Comparison of ENCODE assay signal across 20 cellular contexts in genomic region chrX:18654873-18655836, GRCh38. TPM values are rescaled to one million over a fixed set of nuclear protein-coding genes. Genes with fewer than 3 reads are reported as not detected.
DNase-seq lines count a peak whose midpoint lies in the region; ATAC-seq and TF ChIP-seq lines count a peak whose summit lies in the region.
"Had no signal": no experiment of that assay in that cellular context is flagged by ENCODE, and none has a peak within 500 bp of the region (broad histone marks: within the 10 kb centered on the region; RNA-seq: fewer than 3 reads in every experiment).

No MANE protein-coding gene starts in this region.

- no peaks in the 10 kb centered on the region for H3K9me3 ChIP-seq in stomach

- ATAC-seq in HG03520 (IDR thresholded peaks at IDR 0.05; ENCODE audit: unreplicated experiment): no peak
- no peak for ATAC-seq in activated T-cell treated with anti-CD3 and anti-CD28 coated beads, Interleukin-2, amount 50 U/mL, for 4 hours

- H3K36me3 Mint-ChIP-seq in activated T-cell treated with anti-CD3 and anti-CD28 coated beads, Interleukin-2, amount 50 U/mL, for 4 hours (ENCODE audit: insufficient read depth): no peaks in the 10 kb centered on the region
- H3K36me3 Mint-ChIP-seq: activated naive CD8-positive, alpha-beta T cell treated with anti-CD3 and anti-CD28 coated beads for 36 hours; CD4-positive, CD25-positive, alpha-beta regulatory T cell; neural progenitor cell had no signal

- no peaks in the 10 kb centered on the region for H3K27me3 ChIP-seq in stomach
- H3K27me3 ChIP-seq: cardiac muscle cell, neural progenitor cell had no signal

- H3K9me3 Mint-ChIP-seq in activated T-cell treated with anti-CD3 and anti-CD28 coated beads, Interleukin-2, amount 50 U/mL, for 4 hours: no peaks in the 10 kb centered on the region
- H3K9me3 Mint-ChIP-seq: activated naive CD8-positive, alpha-beta T cell treated with anti-CD3 and anti-CD28 coated beads for 36 hours; CD4-positive, CD25-positive, alpha-beta regulatory T cell had no signal

- H3K27ac ChIP-seq in stomach: peak overlapping the region in 1 of 5 donors; percentile 32
- H3K27ac ChIP-seq: cardiac muscle cell, neural progenitor cell, SK-N-MC had no signal

- no peak for TF ChIP-seq POLR2A in stomach (IDR thresholded peaks at IDR 0.05)

- H3K27me3 Mint-ChIP-seq in activated T-cell treated with anti-CD3 and anti-CD28 coated beads, Interleukin-2, amount 50 U/mL, for 4 hours (ENCODE audit: low read depth): no peaks in the 10 kb centered on the region
- H3K27me3 Mint-ChIP-seq: activated naive CD8-positive, alpha-beta T cell treated with anti-CD3 and anti-CD28 coated beads for 36 hours; CD4-positive, CD25-positive, alpha-beta regulatory T cell had no signal

- DNase-seq in NCI-H2196 treated with DMSO at 0.1 percent for 48 hours (lab: John Stamatoyannopoulos, UW; ENCODE audit: unreplicated experiment) (peak; percentile 12), NCI-H2196 (lab: John Stamatoyannopoulos, UW; ENCODE audit: unreplicated experiment) (no peak), NCI-H526 (lab: John Stamatoyannopoulos, UW) (peak; percentile 59 to 76), cerebellum (ENCODE audit: low spot score) (peak; percentile 38), stomach (peak; percentile 28), NCI-H1436 (lab: John Stamatoyannopoulos, UW) (no peak)
- no peak for DNase-seq in activated T-cell treated with anti-CD3 and anti-CD28 coated beads, Interleukin-2, amount 50 U/mL, for 4 hours
- DNase-seq: activated CD4-positive, alpha-beta T cell treated with anti-CD3 and anti-CD28 coated beads, Interleukin-2, amount 50 U/mL, for 1 hour; activated naive CD8-positive, alpha-beta T cell treated with anti-CD3 and anti-CD28 coated beads for 36 hours; activated T-cell treated with anti-CD3 and anti-CD28 coated beads for 4 hours; CD4-positive, CD25-positive, alpha-beta regulatory T cell; hypothalamus; retina had no signal

- H3K36me3 ChIP-seq in stomach: no peaks in the 10 kb centered on the region
- H3K36me3 ChIP-seq: cardiac muscle cell, neural progenitor cell had no signal

- H3K4me1 Mint-ChIP-seq in activated T-cell treated with anti-CD3 and anti-CD28 coated beads, Interleukin-2, amount 50 U/mL, for 4 hours (ENCODE audit: low read depth): no peaks in the 10 kb centered on the region
- H3K4me1 Mint-ChIP-seq: activated naive CD8-positive, alpha-beta T cell treated with anti-CD3 and anti-CD28 coated beads for 36 hours had no signal

- intact Hi-C loops in stomach (cut with DNase I; ENCODE audit: low total_unique reads): no loop called here

- H3K4me3 Mint-ChIP-seq in activated T-cell treated with anti-CD3 and anti-CD28 coated beads, Interleukin-2, amount 50 U/mL, for 4 hours: no peak overlapping the region
- H3K4me3 Mint-ChIP-seq: activated naive CD8-positive, alpha-beta T cell treated with anti-CD3 and anti-CD28 coated beads for 36 hours; CD4-positive, CD25-positive, alpha-beta regulatory T cell; neural progenitor cell had no signal

- 17 to 27% (median 26%) methylated on average over 5 of the region's 5 CpGs for WGBS in stomach, 5 donors

- H3K4me3 ChIP-seq in stomach: no peak overlapping the region
- H3K4me3 ChIP-seq: cardiac muscle cell, neural progenitor cell, SK-N-MC had no signal

- no peaks in the 10 kb centered on the region for H3K4me1 ChIP-seq in stomach

- no peak for TF ChIP-seq CTCF in stomach (IDR thresholded peaks at IDR 0.05)

- no peak for TF ChIP-seq EP300 in stomach (IDR thresholded peaks at IDR 0.05)

RNA-seq across cellular contexts. Expression of gene RS1, which starts 16.8 kb away (rescaled TPM):
- total RNA-seq in cerebellum (not detected), stomach (not detected)
- polyA plus RNA-seq in stomach: not detected
- not detected for total RNA-seq in activated T-cell treated with anti-CD3 and anti-CD28 coated beads, Interleukin-2, amount 50 U/mL, for 4 hours
- total RNA-seq: activated naive CD8-positive, alpha-beta T cell treated with anti-CD3 and anti-CD28 coated beads for 36 hours; cardiac muscle cell; CD4-positive, CD25-positive, alpha-beta regulatory T cell; Daoy; OCI-LY7; urinary bladder had no signal
- polyA plus RNA-seq: cardiac muscle cell; CD4-positive, CD25-positive, alpha-beta regulatory T cell; urinary bladder had no signal

RNA-seq across cellular contexts. Expression of gene PPEF1, which starts 52.3 kb away (rescaled TPM):
- total RNA-seq in cerebellum: 2.1 TPM
- total RNA-seq in stomach: 1 to 10 TPM in 1 of 5 donors, not detected in 4; 1.3 TPM
- under 1 TPM; 0.08 to 0.31 (median 0.12) TPM for polyA plus RNA-seq in stomach
- under 1 TPM in 2 of 3 donors, not detected in 1; 0.30 to 0.46 TPM for total RNA-seq in activated T-cell treated with anti-CD3 and anti-CD28 coated beads, Interleukin-2, amount 50 U/mL, for 4 hours
- total RNA-seq: activated naive CD8-positive, alpha-beta T cell treated with anti-CD3 and anti-CD28 coated beads for 36 hours; OCI-LY7 had no signal
- polyA plus RNA-seq: cardiac muscle cell; CD4-positive, CD25-positive, alpha-beta regulatory T cell had no signal

Comparison
In these comparisons a context has a peak if more than half of its experiments do, and no peak if none do; other contexts are left out.
1. DNase-seq: peak in NCI-H2196 treated with DMSO at 0.1 percent for 48 hours (single experiment), NCI-H526 (2 of 2), cerebellum (single experiment) and stomach (single experiment); none in NCI-H2196 (single experiment), NCI-H1436 (single experiment) and activated T-cell treated with anti-CD3 and anti-CD28 coated beads, Interleukin-2, amount 50 U/mL, for 4 hours (single experiment).